8 cellular contexts compared by ENCODE assay signal in the genomic region with DNA sequence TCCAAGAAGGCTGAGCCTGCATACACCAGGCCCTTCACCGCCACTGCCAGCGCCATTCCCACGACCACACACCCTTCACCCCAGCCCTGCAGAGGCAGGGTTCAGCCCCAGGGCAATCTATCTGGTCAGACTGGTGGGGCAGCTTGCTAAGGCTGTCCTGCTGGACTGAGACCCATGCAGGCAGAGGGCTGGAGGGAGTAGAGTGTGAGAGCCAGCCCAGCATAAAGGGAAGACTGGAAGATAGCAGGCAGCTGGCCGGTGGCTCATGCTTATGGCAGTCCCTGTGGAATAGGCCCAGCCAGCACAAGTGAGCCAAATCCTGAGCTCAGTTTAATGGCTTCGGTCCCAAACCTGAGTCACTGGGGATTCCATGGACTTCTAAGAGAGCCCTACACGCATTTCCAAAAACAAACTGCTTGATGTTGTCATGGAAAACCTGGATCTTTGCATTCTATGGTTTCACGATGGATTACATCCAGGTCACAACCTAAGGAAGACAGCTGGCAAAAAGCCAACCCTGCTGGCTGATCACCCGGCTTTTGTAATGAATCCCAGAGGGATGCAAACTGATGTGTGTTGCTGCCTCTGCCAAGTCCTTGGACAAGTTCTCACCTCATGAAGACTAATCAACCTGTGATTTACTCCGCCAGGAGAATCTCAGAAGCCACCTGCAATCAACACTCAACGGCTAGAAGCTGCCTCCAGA.
DNase-seq lines count a peak whose midpoint lies in the region; FAIRE-seq and TF ChIP-seq lines count a peak whose summit lies in the region.

No MANE protein-coding gene starts in this region.

- POLR2A ChIA-PET in activated CD4-positive, alpha-beta T cell treated with anti-CD3 and anti-CD28 coated beads, Interleukin-2, amount 10 ng/mL, durations not matched to agents 7 days and 5 days (lab: Charles Lee) = no interaction called here

- TF ChIP-seq CTCF in AG09319 (IDR thresholded peaks at IDR 0.05; ENCODE audit: low read depth, low read length) (no peak), kidney (IDR thresholded peaks at IDR 0.05; ENCODE audit: borderline replicate concordance, extremely low read depth, insufficient read depth) (no peak)

- no peak overlapping the region for H3K27ac Mint-ChIP-seq in activated CD4-positive, alpha-beta T cell treated with anti-CD3 and anti-CD28 coated beads, Interleukin-2, amount 10 ng/mL, durations not matched to agents 7 days and 5 days

- peaks cover 4% of the 10 kb centered on the region for H3K4me1 Mint-ChIP-seq in activated CD4-positive, alpha-beta T cell treated with anti-CD3 and anti-CD28 coated beads, Interleukin-2, amount 10 ng/mL, durations not matched to agents 7 days and 5 days

- peak; percentile 97 for DNase-seq in AG09319 (ENCODE audit: extremely low read depth, low read depth)
- DNase-seq in NCI-H1092 (lab: John Stamatoyannopoulos, UW) = peak; percentile 66
- DNase-seq in brain pericyte (ENCODE audit: low read depth, low spot score) = peak; percentile 70
- peak; percentile 92 for DNase-seq in kidney
- DNase-seq in stromal cell of bone marrow (ENCODE audit: low read depth) = peak; percentile 100
- DNase-seq in activated CD4-positive, alpha-beta T cell treated with anti-CD3 and anti-CD28 coated beads, Interleukin-2, amount 10 ng/mL, durations not matched to agents 7 days and 5 days = no peak
- no peak for DNase-seq in NCI-H2081 treated with DMSO at 0.1 percent for 48 hours (lab: John Stamatoyannopoulos, UW)
- no peak for DNase-seq in OCI-M2 (lab: John Stamatoyannopoulos, UW; ENCODE audit: unreplicated experiment)

- no peak for FAIRE-seq in kidney (lab: Jason Lieb, UNC)

- H3K9me3 ChIP-seq in kidney (ENCODE audit: control insufficient read depth in 1 of 2, low read length in 2 of 2) = no peaks in the 10 kb centered on the region

- H3K4me3 ChIP-seq in kidney (ENCODE audit: low read length in 2 of 2) = no peak overlapping the region

- peak overlapping the region in 1 of 2 donors; percentile 58 for H3K27ac ChIP-seq in kidney (ENCODE audit: low read depth in 2 of 2, low read length in 2 of 2)

- H3K9me3 Mint-ChIP-seq in activated CD4-positive, alpha-beta T cell treated with anti-CD3 and anti-CD28 coated beads, Interleukin-2, amount 10 ng/mL, durations not matched to agents 7 days and 5 days = no peaks in the 10 kb centered on the region

- CTCF ChIA-PET in activated CD4-positive, alpha-beta T cell treated with anti-CD3 and anti-CD28 coated beads, Interleukin-2, amount 10 ng/mL, durations not matched to agents 7 days and 5 days (lab: Charles Lee) = interaction anchor here (0.8 to 1.3 kb wide), 3 partner anchors 14 to 18 kb away, joined by 3 to 4 read pairs (median 3); no protein-coding TSS in a partner anchor

- H3K27me3 Mint-ChIP-seq in activated CD4-positive, alpha-beta T cell treated with anti-CD3 and anti-CD28 coated beads, Interleukin-2, amount 10 ng/mL, durations not matched to agents 7 days and 5 days = peaks cover 51% of the 10 kb centered on the region

- H3K4me3 Mint-ChIP-seq in activated CD4-positive, alpha-beta T cell treated with anti-CD3 and anti-CD28 coated beads, Interleukin-2, amount 10 ng/mL, durations not matched to agents 7 days and 5 days = no peak overlapping the region

- H3K36me3 Mint-ChIP-seq in activated CD4-positive, alpha-beta T cell treated with anti-CD3 and anti-CD28 coated beads, Interleukin-2, amount 10 ng/mL, durations not matched to agents 7 days and 5 days (ENCODE audit: low read depth) = no peaks in the 10 kb centered on the region

- intact Hi-C loops in kidney (cut with DNase I) = no loop called here

- H3K9ac ChIP-seq in kidney (ENCODE audit: low read length in 2 of 2) = no peak overlapping the region

- H3K4me1 ChIP-seq in kidney (ENCODE audit: control insufficient read depth in 1 of 2, insufficient read depth in 1 of 2, low read depth in 1 of 2, low read length in 2 of 2) = peaks cover 4 to 13% of the 10 kb centered on the region in 2 donors

- no peaks in the 10 kb centered on the region for H3K36me3 ChIP-seq in kidney (ENCODE audit: control insufficient read depth in 1 of 2, insufficient read depth in 2 of 2, low read length in 2 of 2)

Comparison
In these comparisons a context has a peak if more than half of its experiments do, and no peak if none do; other contexts are left out.
1. DNase-seq: peak in AG09319 (single experiment), NCI-H1092 (single experiment), brain pericyte (single experiment), kidney (single experiment) and stromal cell of bone marrow (single experiment); none in activated CD4-positive, alpha-beta T cell treated with anti-CD3 and anti-CD28 coated beads, Interleukin-2, amount 10 ng/mL, durations not matched to agents 7 days and 5 days (single experiment), NCI-H2081 treated with DMSO at 0.1 percent for 48 hours (single experiment) and OCI-M2 (single experiment).